1 cellular context compared by ENCODE assay signal in the genomic region with DNA sequence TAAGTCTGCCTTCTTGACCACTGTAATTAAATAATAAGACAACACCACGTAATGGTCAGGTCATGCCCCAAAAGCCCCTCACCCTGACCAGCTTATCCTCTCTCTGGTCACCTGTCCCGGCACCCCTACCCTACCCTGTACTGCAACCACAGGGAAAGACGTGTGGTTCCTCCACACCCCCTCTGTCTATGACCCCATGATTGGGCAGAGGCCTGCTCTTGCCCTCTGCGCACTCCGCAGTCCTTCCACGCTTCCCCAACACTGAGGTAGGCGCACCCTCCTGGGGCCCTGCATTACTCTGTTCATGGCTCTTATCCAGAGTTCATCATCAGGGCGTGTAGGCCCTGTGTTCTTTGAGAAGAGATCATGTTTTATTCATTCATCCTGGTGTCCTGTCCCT.
TF ChIP-seq lines count a peak whose summit lies in the region.

No MANE protein-coding gene starts in this region.

TF ChIP-seq in IMR-90, 13 proteins besides CTCF, POLR2A, EP300 and RAD21 (continued from another document):
- TF ChIP-seq RCOR1 (IDR thresholded peaks at IDR 0.05; ENCODE audit: insufficient replicate concordance, low read length) (no peak), MAFK (IDR thresholded peaks at IDR 0.05; ENCODE audit: low read depth, low read length) (no peak)
